Comparison of ENCODE assay signal across 14 cellular contexts in genomic region chr18:79604205-79604912, GRCh38.
"Had no signal": no experiment of that assay in that cellular context is flagged by ENCODE, and none has a peak within 500 bp of the region (broad histone marks: within the 10 kb centered on the region; RNA-seq: fewer than 3 reads in every experiment).

No MANE protein-coding gene starts in this region.

- H3K27me3 Mint-ChIP-seq: activated naive CD8-positive, alpha-beta T cell had no signal

- FAIRE-seq: endometrium had no signal

- ATAC-seq: left lobe of liver, psoas muscle had no signal

- H3K4me3 ChIP-seq: dorsolateral prefrontal cortex, esophagus muscularis mucosa, psoas muscle, thyroid gland, vagina had no signal

- H3K4me1 ChIP-seq: psoas muscle, vagina had no signal

- H3K27ac ChIP-seq: dorsolateral prefrontal cortex, esophagus muscularis mucosa, psoas muscle, thyroid gland, vagina had no signal

- H3K9me3 ChIP-seq: esophagus muscularis mucosa, psoas muscle, thyroid gland, vagina had no signal

- H3K27me3 ChIP-seq: thyroid gland, vagina had no signal

- H3K27ac Mint-ChIP-seq: activated naive CD8-positive, alpha-beta T cell had no signal

- DNase-seq: activated CD4-positive, alpha-beta T cell treated with anti-CD3 and anti-CD28 coated beads, Interleukin-2, amount 50 U/mL, for 4 hours; activated CD4-positive, CD25-positive, alpha-beta regulatory T cell treated with anti-CD3 and anti-CD28 coated beads, Interleukin-2, amount 50 U/mL, for 72 hours; activated gamma-delta T cell; activated T-cell treated with anti-CD3 and anti-CD28 coated beads, Interleukin-2, amount 50 U/mL, for 1 hour; amygdala; T-helper 9 cell; thyroid gland had no signal

- H3K4me3 Mint-ChIP-seq: activated naive CD8-positive, alpha-beta T cell had no signal

- H3K36me3 ChIP-seq: esophagus muscularis mucosa, thyroid gland, vagina had no signal

- H3K36me3 Mint-ChIP-seq: activated naive CD8-positive, alpha-beta T cell had no signal
